In the genomic region with DNA sequence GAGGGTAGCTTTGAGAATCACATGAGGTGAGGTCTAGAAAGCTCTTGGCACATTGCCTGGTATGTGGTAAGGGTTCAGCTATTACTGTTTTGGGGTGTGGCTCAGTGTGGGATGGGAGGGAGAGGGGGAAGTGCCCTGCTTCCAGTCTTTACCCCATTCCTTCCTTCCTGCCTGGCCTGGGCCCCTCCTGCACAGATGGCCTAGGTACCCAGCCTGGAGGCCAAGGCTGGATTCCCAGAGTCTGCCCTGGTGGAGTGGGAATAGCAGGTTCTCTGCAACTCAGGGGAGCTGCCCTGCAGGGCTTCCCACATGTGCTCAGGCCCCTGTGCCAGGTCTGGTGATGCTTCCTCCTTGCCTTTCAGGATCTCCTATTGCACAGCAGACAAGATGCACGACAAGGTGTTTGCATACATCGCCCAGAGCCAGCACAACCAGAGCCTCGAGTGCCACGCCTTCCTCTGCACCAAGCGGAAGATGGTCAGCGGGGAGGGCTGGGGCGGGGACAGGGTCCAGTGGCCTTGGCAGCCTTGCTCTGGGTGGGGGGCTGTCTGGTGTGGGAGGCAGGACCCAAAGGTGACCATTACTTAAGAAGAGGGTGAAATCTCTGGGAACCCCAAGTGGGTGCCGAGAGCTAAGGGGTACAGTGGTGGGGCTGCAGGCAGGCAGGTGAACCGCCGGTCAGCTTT, we compare ENCODE assay signal across 9 cellular contexts. TPM values are rescaled to one million over a fixed set of nuclear protein-coding genes. Genes with fewer than 3 reads are reported as not detected.
DNase-seq lines count a peak whose midpoint lies in the region; ATAC-seq and TF ChIP-seq lines count a peak whose summit lies in the region.
"Had no signal": no experiment of that assay in that cellular context is flagged by ENCODE, and none has a peak within 500 bp of the region (broad histone marks: within the 10 kb centered on the region; RNA-seq: fewer than 3 reads in every experiment).

No MANE protein-coding gene starts in this region.

- no peak for TF ChIP-seq POLR2A in ovary (IDR thresholded peaks at IDR 0.05)

- WGBS in ovary, 3 donors: 89 to 92% (median 91%) methylated on average over 10 of the region's 10 CpGs

- no peaks in the 10 kb centered on the region for H3K27me3 ChIP-seq in ovary

- ATAC-seq in sciatic nerve: peak; percentile 46
- no peak for ATAC-seq in HG03175 (IDR thresholded peaks at IDR 0.05; ENCODE audit: unreplicated experiment)

- no peak for TF ChIP-seq EP300 in ovary (IDR thresholded peaks at IDR 0.05)

- intact Hi-C loops in sciatic nerve (cut with DNase I): no loop called here
- intact Hi-C loops in ovary (cut with DNase I): no loop called here

- no peaks in the 10 kb centered on the region for H3K9me3 ChIP-seq in ovary
- H3K9me3 ChIP-seq: psoas muscle had no signal

- TF ChIP-seq CTCF in cardiac fibroblast (IDR thresholded peaks at IDR 0.05; ENCODE audit: low read depth, low read length) (no peak), ovary (IDR thresholded peaks at IDR 0.05) (no peak)

- no peaks in the 10 kb centered on the region for H3K36me3 ChIP-seq in ovary

- H3K4me3 ChIP-seq in cardiac fibroblast (replicated peaks in 1 of 2; ENCODE audit: low read depth in 2 of 2, low read length in 2 of 2) (no peak overlapping the region), ovary (no peak overlapping the region)
- H3K4me3 ChIP-seq: psoas muscle had no signal

- peaks cover 8% of the 10 kb centered on the region for H3K4me1 ChIP-seq in ovary (ENCODE audit: insufficient read depth)

- DNase-seq in activated CD4-positive, alpha-beta T cell treated with anti-CD3 and anti-CD28 coated beads for 4 hours: peak; percentile 32 to 35
- no peak for DNase-seq in activated CD4-positive, alpha-beta T cell treated with anti-CD3 and anti-CD28 coated beads for 1 hour
- DNase-seq in NOMO-1 (lab: John Stamatoyannopoulos, UW; ENCODE audit: unreplicated experiment in 2 of 2) (peak; percentile 75 to 87), cardiac fibroblast (ENCODE audit: low read depth in 2 of 2) (peak; percentile 61 to 72), sciatic nerve (ENCODE audit: low spot score) (no peak), ovary (no peak)
- no peak for DNase-seq in activated effector memory CD4-positive, alpha-beta T cell treated with Interleukin-2 at 50 U/mL for 16 hours

- H3K27ac ChIP-seq in ovary: no peak overlapping the region
- H3K27ac ChIP-seq: psoas muscle had no signal

RNA-seq across cellular contexts. Expression of a gene that starts 13.5 kb away (rescaled TPM):
- 25.0 TPM for total RNA-seq in sciatic nerve
- 10 to 100 TPM in 6 of 7 donors, 1 to 10 TPM in 1; 9.3 to 17.4 (median 13.7) TPM for total RNA-seq in ovary
- polyA plus RNA-seq in ovary: 10 to 100 TPM in 1 of 2 donors, 1 to 10 TPM in 1; 9.1 to 12.2 TPM

RNA-seq across cellular contexts. Expression of a gene that starts 59.7 kb away (rescaled TPM):
- 29.4 TPM for total RNA-seq in sciatic nerve
- total RNA-seq in ovary: 10 to 100 TPM; 18.0 to 59.2 (median 41.0) TPM
- polyA plus RNA-seq in ovary: 10 to 100 TPM; 25.0 to 28.2 TPM

Comparison
In these comparisons a context has a peak if more than half of its experiments do, and no peak if none do; other contexts are left out.
1. DNase-seq: peak in activated CD4-positive, alpha-beta T cell treated with anti-CD3 and anti-CD28 coated beads for 4 hours (2 of 2), NOMO-1 (2 of 2) and cardiac fibroblast (2 of 2); none in activated CD4-positive, alpha-beta T cell treated with anti-CD3 and anti-CD28 coated beads for 1 hour (single experiment), sciatic nerve (single experiment), ovary (0 of 5) and activated effector memory CD4-positive, alpha-beta T cell treated with Interleukin-2 at 50 U/mL for 16 hours (single experiment).